ENCODE assay signal across 1 cellular context in genomic region chr3:57756022-57756527, GRCh38.
A peak's percentile ranks its signal among the peaks of the same experiment; 100 is the strongest.
TF ChIP-seq lines count a peak whose summit lies in the region.

Gene SLMAP, plus strand, starts transcription at chr3:57756309. Its CDS starts 1,343 bp downstream, at chr3:57757652.

TF ChIP-seq in HepG2, 621 proteins besides CTCF, POLR2A, EP300 and RAD21 (continued from another document and continues in another):
- TF ChIP-seq TFE3 (CRISPR knock-in tag; IDR thresholded peaks at IDR 0.05) (peak; percentile 99), TEAD2 (CRISPR knock-in tag; IDR thresholded peaks at IDR 0.05) (no peak), ZNF253 (CRISPR knock-in tag; IDR thresholded peaks at IDR 0.05; ENCODE audit: borderline replicate concordance) (no peak), NR2F2 (IDR thresholded peaks at IDR 0.05; ENCODE audit: borderline replicate concordance, low read depth) (peak; percentile 50; the same call in 1 of the 2 replicates), ZNF260 (CRISPR knock-in tag; IDR thresholded peaks at IDR 0.05; ENCODE audit: borderline replicate concordance, low read depth) (no peak), ZBTB26 (CRISPR knock-in tag; IDR thresholded peaks at IDR 0.05; ENCODE audit: borderline replicate concordance) (peak; percentile 72), SNAI1 (CRISPR knock-in tag; IDR thresholded peaks at IDR 0.05; ENCODE audit: borderline replicate concordance) (peak; percentile 85; the same call in 1 of the 2 replicates), HNF4G (IDR thresholded peaks at IDR 0.05; ENCODE audit: borderline replicate concordance, low read depth, low read length) (no peak), HNF4G (CRISPR knock-in tag; IDR thresholded peaks at IDR 0.05; ENCODE audit: borderline replicate concordance, low read depth) (no peak), ATF7-NPFF (CRISPR knock-in tag; IDR thresholded peaks at IDR 0.05; ENCODE audit: low read depth) (peak; percentile 62; the same call in 1 of the 2 replicates), IKZF1 (IDR thresholded peaks at IDR 0.05) (no peak), ZNF709 (CRISPR knock-in tag; IDR thresholded peaks at IDR 0.05) (peak; percentile 30; the same call in 1 of the 2 replicates), THRA (CRISPR knock-in tag; IDR thresholded peaks at IDR 0.05; ENCODE audit: borderline replicate concordance) (peak; percentile 47; the same call in 1 of the 2 replicates), ZMYM4 (CRISPR knock-in tag; IDR thresholded peaks at IDR 0.05) (peak; percentile 92), PITX1 (CRISPR knock-in tag; IDR thresholded peaks at IDR 0.05) (0 out of 2 replicates have a peak, but pooled peaks have one; percentile 32), RXRA (CRISPR knock-in tag; IDR thresholded peaks at IDR 0.05) (peak; percentile 43; the same call in 1 of the 2 replicates), KDM2A (CRISPR knock-in tag; IDR thresholded peaks at IDR 0.05; ENCODE audit: borderline replicate concordance, low read depth) (peak; percentile 91), DNMT3B (CRISPR knock-in tag; conservative IDR thresholded peaks at IDR 0.05) (0 out of 2 replicates have a peak, but pooled peaks have one; percentile 58), ERF (CRISPR knock-in tag; IDR thresholded peaks at IDR 0.05) (peak; percentile 76), KMT2A (CRISPR knock-in tag; IDR thresholded peaks at IDR 0.05) (peak; percentile 93), ELF4 (CRISPR knock-in tag; IDR thresholded peaks at IDR 0.05; ENCODE audit: borderline replicate concordance) (no peak), ZBTB42 (CRISPR knock-in tag; IDR thresholded peaks at IDR 0.05) (0 out of 2 replicates have a peak, but pooled peaks have one; percentile 31), ZZZ3 (CRISPR knock-in tag; IDR thresholded peaks at IDR 0.05; ENCODE audit: borderline replicate concordance) (peak; percentile 82; the same call in 1 of the 2 replicates), RARA (CRISPR knock-in tag; IDR thresholded peaks at IDR 0.05) (peak; percentile 56; the same call in 1 of the 2 replicates), ZBTB44 (CRISPR knock-in tag; IDR thresholded peaks at IDR 0.05) (0 out of 2 replicates have a peak, but pooled peaks have one; percentile 11), YEATS4 (CRISPR knock-in tag; IDR thresholded peaks at IDR 0.05; ENCODE audit: borderline replicate concordance) (no peak), ZNF235 (CRISPR knock-in tag; IDR thresholded peaks at IDR 0.05; ENCODE audit: borderline replicate concordance) (peak; percentile 44; the same call in 1 of the 2 replicates), CREM (IDR thresholded peaks at IDR 0.05) (peak; percentile 96), CREM (CRISPR knock-in tag; IDR thresholded peaks at IDR 0.05) (no peak), ZNF3 (CRISPR knock-in tag; IDR thresholded peaks at IDR 0.05) (no peak), KAT8 (CRISPR knock-in tag; IDR thresholded peaks at IDR 0.05) (peak; percentile 87), RERE (CRISPR knock-in tag; IDR thresholded peaks at IDR 0.05; ENCODE audit: low read depth) (no peak), ZNF747 (CRISPR knock-in tag; IDR thresholded peaks at IDR 0.05; ENCODE audit: borderline replicate concordance) (peak; percentile 84; the same call in 1 of the 2 replicates), ZNF768 (CRISPR knock-in tag; IDR thresholded peaks at IDR 0.05) (peak; percentile 37; the same call in 1 of the 2 replicates), KDM5A (IDR thresholded peaks at IDR 0.05; ENCODE audit: borderline replicate concordance, low read length) (peak; percentile 72; the same call in 1 of the 2 replicates), ZNF34 (CRISPR knock-in tag; IDR thresholded peaks at IDR 0.05; ENCODE audit: borderline replicate concordance) (0 out of 2 replicates have a peak, but pooled peaks have one; percentile 2), ZNF788 (CRISPR knock-in tag; IDR thresholded peaks at IDR 0.05; ENCODE audit: borderline replicate concordance) (peak; percentile 89), THAP8 (CRISPR knock-in tag; IDR thresholded peaks at IDR 0.05; ENCODE audit: borderline replicate concordance) (no peak), PCBP1 (IDR thresholded peaks at IDR 0.05; ENCODE audit: borderline replicate concordance, low read depth, low read length) (0 out of 2 replicates have a peak, but pooled peaks have one; percentile 70), HNF1B (CRISPR knock-in tag; IDR thresholded peaks at IDR 0.05) (peak; percentile 99), GFI1 (CRISPR knock-in tag; IDR thresholded peaks at IDR 0.05; ENCODE audit: borderline replicate concordance) (peak; percentile 50; the same call in 1 of the 2 replicates), KMT2B (CRISPR knock-in tag; IDR thresholded peaks at IDR 0.05) (peak; percentile 95), MXD4 (CRISPR knock-in tag; IDR thresholded peaks at IDR 0.05) (peak; percentile 63), NRL (CRISPR knock-in tag; IDR thresholded peaks at IDR 0.05; ENCODE audit: borderline replicate concordance) (no peak), CENPBD1 (CRISPR knock-in tag; IDR thresholded peaks at IDR 0.05; ENCODE audit: borderline replicate concordance, low read depth) (no peak), ZNF687 (CRISPR knock-in tag; IDR thresholded peaks at IDR 0.05) (peak; percentile 70)
